9 cellular contexts compared by ENCODE assay signal in the genomic region with DNA sequence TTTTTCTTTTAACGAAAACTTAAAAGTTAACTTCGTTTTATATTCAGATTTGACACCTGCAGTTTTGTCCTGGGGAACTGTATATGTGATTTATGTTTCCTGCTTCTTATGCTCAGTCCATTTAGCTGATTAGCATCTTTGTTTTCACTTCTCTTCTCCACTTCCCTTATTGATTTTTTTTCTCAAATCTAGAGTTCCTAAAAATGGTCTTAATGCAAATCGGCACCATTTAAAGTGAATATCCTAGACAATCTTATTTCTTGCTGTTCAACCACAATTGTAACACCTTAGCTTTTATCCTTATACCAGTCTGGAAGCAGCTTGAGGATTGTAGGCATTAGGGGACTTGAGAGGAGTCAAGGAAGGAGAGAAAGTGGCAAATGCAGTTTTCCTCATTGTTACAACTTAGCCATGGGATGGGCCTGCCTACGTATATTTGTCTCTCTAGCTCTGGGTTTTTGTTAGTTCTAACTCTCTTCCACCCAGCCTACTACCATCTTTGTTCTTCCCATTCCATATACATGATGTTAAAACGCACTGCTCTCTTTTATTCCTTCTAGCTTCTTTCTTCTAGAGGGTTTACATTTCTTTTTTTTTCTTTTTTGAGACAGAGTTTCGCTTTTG. TPM values are rescaled to one million over a fixed set of nuclear protein-coding genes. Genes with fewer than 3 reads are reported as not detected.
A peak's percentile ranks its signal among the peaks of the same experiment; 100 is the strongest.
DNase-seq lines count a peak whose midpoint lies in the region; ATAC-seq and TF ChIP-seq lines count a peak whose summit lies in the region.
"Had no signal": no experiment of that assay in that cellular context is flagged by ENCODE, and none has a peak within 500 bp of the region (broad histone marks: within the 10 kb centered on the region; RNA-seq: fewer than 3 reads in every experiment).

No MANE protein-coding gene starts in this region.

- peak; percentile 85 for ATAC-seq in GM18867 (IDR thresholded peaks at IDR 0.05; ENCODE audit: unreplicated experiment)
- ATAC-seq in GM21723 (IDR thresholded peaks at IDR 0.05; ENCODE audit: unreplicated experiment), result peak; percentile 82
- ATAC-seq in HG03457 (IDR thresholded peaks at IDR 0.05; ENCODE audit: unreplicated experiment), result peak; percentile 46
- no peak for ATAC-seq in heart right ventricle

- no peak for TF ChIP-seq CTCF in heart right ventricle (IDR thresholded peaks at IDR 0.05)

- intact Hi-C loops in heart right ventricle (cut with DNase I), result no loop called here

- 74 to 77% methylated on average over 6 of the region's 6 CpGs for WGBS in heart right ventricle, 2 donors

- H3K27ac ChIP-seq in heart right ventricle, result peak overlapping the region in 1 of 10 donors; percentile 59

- H3K27me3 ChIP-seq in heart right ventricle, result no peaks in the 10 kb centered on the region

- H3K4me1 ChIP-seq in heart right ventricle, result peaks cover 0 to 33% (median 0%) of the 10 kb centered on the region in 9 donors

- no peaks in the 10 kb centered on the region for H3K9me3 ChIP-seq in heart right ventricle

- no peak overlapping the region for H3K4me3 ChIP-seq in heart right ventricle

- peaks cover 0 to 30% (median 13%) of the 10 kb centered on the region in 9 donors for H3K36me3 ChIP-seq in heart right ventricle

- DNase-seq in medulla oblongata (ENCODE audit: extremely low spot score), result peak; percentile 41
- DNase-seq in heart right ventricle, result no peak
- DNase-seq in epidermal melanocyte (ENCODE audit: insufficient read length, low spot score), result no peak
- no peak for DNase-seq in NCI-H226
- DNase-seq: activated naive CD4-positive, alpha-beta T cell treated with anti-CD3 and anti-CD28 coated beads, Interleukin-2, amount 50 U/mL, for 16 hours; midbrain had no signal

RNA-seq across cellular contexts. Expression of a gene that starts 8.5 kb away (rescaled TPM):
- 10 to 100 TPM; 12.4 to 20.0 (median 15.1) TPM for total RNA-seq in heart right ventricle
- 10 to 100 TPM in 1 of 2 donors, 1 to 10 TPM in 1; 8.1 to 10.7 TPM for polyA plus RNA-seq in heart right ventricle

RNA-seq across cellular contexts. Expression of a gene that starts 8.5 kb away (rescaled TPM):
- 10 to 100 TPM; 13.4 to 23.3 (median 15.5) TPM for total RNA-seq in heart right ventricle
- 10 to 100 TPM in 1 of 2 donors, 1 to 10 TPM in 1; 8.8 to 22.3 TPM for polyA plus RNA-seq in heart right ventricle

Comparison
In these comparisons a context has a peak if more than half of its experiments do, and no peak if none do; other contexts are left out.
1. ATAC-seq: peak in GM18867 (single experiment), GM21723 (single experiment) and HG03457 (single experiment); none in heart right ventricle (0 of 8).